9 cellular contexts compared by ENCODE assay signal in the genomic region with DNA sequence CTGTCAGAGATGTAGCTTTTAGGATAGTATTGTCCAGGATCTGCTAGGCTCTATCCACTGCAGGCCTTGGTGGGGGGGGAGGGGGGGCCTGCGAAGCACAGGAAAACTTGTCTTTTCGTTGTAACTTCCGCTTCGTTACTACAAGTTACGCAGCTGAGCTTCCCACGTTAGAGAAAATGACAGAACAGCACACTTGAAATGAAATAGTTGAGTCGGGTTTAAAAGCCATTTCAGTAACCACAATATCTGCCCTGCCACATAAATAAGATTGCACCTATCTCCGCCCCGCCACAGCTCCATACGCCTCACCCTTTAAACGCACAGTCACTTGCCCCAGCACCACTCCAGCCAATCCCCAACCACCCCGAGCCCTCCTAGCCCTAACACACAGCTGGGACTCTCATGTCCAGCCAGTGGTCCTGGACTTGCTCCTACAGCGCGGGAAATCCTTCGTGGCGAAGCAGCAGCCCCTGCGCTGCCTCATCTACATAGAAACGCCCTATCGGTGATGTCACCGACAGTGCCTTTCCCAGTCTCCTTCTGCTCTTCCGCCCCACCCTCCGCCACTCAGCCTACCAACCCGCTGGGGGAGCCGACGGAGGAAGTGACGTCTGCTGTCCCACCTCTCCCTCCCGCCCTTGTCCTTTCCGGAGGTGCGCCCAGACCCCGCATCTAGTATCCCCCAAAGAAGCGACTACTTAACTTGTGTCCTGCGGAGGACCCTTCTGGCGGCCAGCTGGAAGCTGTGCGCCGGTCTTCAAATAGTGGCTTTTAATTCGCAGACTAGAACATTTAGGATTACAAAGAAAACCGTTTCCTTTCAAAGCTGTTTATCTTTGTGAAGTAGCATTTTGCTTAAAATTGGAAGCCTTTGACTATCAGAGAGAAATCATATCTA. TPM values are rescaled to one million over a fixed set of nuclear protein-coding genes. Genes with fewer than 3 reads are reported as not detected.
A peak's percentile ranks its signal among the peaks of the same experiment; 100 is the strongest.
DNase-seq lines count a peak whose midpoint lies in the region; ATAC-seq and TF ChIP-seq lines count a peak whose summit lies in the region.
"Not testable (repeated sequence)": the region's sequence is repeated elsewhere in the genome, so short reads cannot be mapped to it uniquely, and the experiment has no call there.
"Had no signal": no experiment of that assay in that cellular context is flagged by ENCODE, and none has a peak within 500 bp of the region (broad histone marks: within the 10 kb centered on the region; RNA-seq: fewer than 3 reads in every experiment).

No MANE protein-coding gene starts in this region.

- not testable (repeated sequence) for H3K36me3 Mint-ChIP-seq in dendritic cell treated with granulocyte-macrophage colony-stimulating factor and Interleukin-4, amounts not matched to agents 40 ng/mL and 50 ng/mL, for 4 days (ENCODE audit: low read depth)

- ATAC-seq in GM18909 (IDR thresholded peaks at IDR 0.05; ENCODE audit: poor library complexity, unreplicated experiment): peak; percentile 91
- ATAC-seq in HG03097 (IDR thresholded peaks at IDR 0.05; ENCODE audit: low FRiP score, unreplicated experiment): peak; percentile 88

- peaks cover 17% of the 10 kb centered on the region for H3K4me1 Mint-ChIP-seq in dendritic cell treated with granulocyte-macrophage colony-stimulating factor and Interleukin-4, amounts not matched to agents 40 ng/mL and 50 ng/mL, for 4 days (ENCODE audit: low read depth)

- H3K36me3 ChIP-seq in kidney epithelial cell (ENCODE audit: control insufficient read depth, insufficient read depth, low read length): not testable (repeated sequence)

- DNase-seq in AG08395 (ENCODE audit: low spot score): peak; percentile 17
- DNase-seq in NCI-H748 treated with DMSO at 0.1 percent for 48 hours (lab: John Stamatoyannopoulos, UW): peak; percentile 45
- DNase-seq in activated CD4-positive, alpha-beta T cell treated with anti-CD3 and anti-CD28 coated beads, Interleukin-2, amount 50 U/mL, for 48 hours: peak; percentile 68 to 73
- peak; percentile 93 for DNase-seq in kidney epithelial cell (ENCODE audit: low read depth)
- DNase-seq in smooth muscle cell of the brain vasculature (ENCODE audit: low read depth, low spot score): peak; percentile 74

- not testable (repeated sequence) for H3K27me3 ChIP-seq in kidney epithelial cell (ENCODE audit: control insufficient read depth, insufficient read depth, low read length)

- peak overlapping the region; percentile 99 for H3K27ac Mint-ChIP-seq in dendritic cell treated with granulocyte-macrophage colony-stimulating factor and Interleukin-4, amounts not matched to agents 40 ng/mL and 50 ng/mL, for 4 days

- intact Hi-C loops in dendritic cell treated with granulocyte-macrophage colony-stimulating factor and Interleukin-4, amounts not matched to agents 40 ng/mL and 50 ng/mL, for 4 days (cut with micrococcal nuclease): not testable (repeated sequence)

- H3K4me3 ChIP-seq in kidney epithelial cell (ENCODE audit: low read depth, low read length): peak overlapping the region; percentile 44

- peaks cover 29% of the 10 kb centered on the region for H3K27me3 Mint-ChIP-seq in dendritic cell treated with granulocyte-macrophage colony-stimulating factor and Interleukin-4, amounts not matched to agents 40 ng/mL and 50 ng/mL, for 4 days

- TF ChIP-seq CTCF in kidney epithelial cell (IDR thresholded peaks at IDR 0.05; ENCODE audit: insufficient read depth, low read length, poor library complexity, severe bottlenecking): not testable (repeated sequence)

- peak overlapping the region; percentile 83 for H3K4me3 Mint-ChIP-seq in dendritic cell treated with granulocyte-macrophage colony-stimulating factor and Interleukin-4, amounts not matched to agents 40 ng/mL and 50 ng/mL, for 4 days

- H3K9me3 Mint-ChIP-seq in dendritic cell treated with granulocyte-macrophage colony-stimulating factor and Interleukin-4, amounts not matched to agents 40 ng/mL and 50 ng/mL, for 4 days: not testable (repeated sequence)

RNA-seq across cellular contexts. Expression of a gene that starts 46.2 kb away (rescaled TPM):
- total RNA-seq in kidney epithelial cell: not detected in 2 replicates
- total RNA-seq: subcutaneous adipose tissue had no signal

Comparison
In these comparisons a context has a peak if more than half of its experiments do, and no peak if none do; other contexts are left out.
1. Peak in every context shown above with its lines: DNase-seq, ATAC-seq and H3K4me3 ChIP-seq.
2. DNase-seq: peak in every context shown above with its lines; median percentile 93 in kidney epithelial cell; 74 in smooth muscle cell of the brain vasculature; 70 in activated CD4-positive, alpha-beta T cell treated with anti-CD3 and anti-CD28 coated beads, Interleukin-2, amount 50 U/mL, for 48 hours; 45 in NCI-H748 treated with DMSO at 0.1 percent for 48 hours; 17 in AG08395.